In the genomic region with DNA sequence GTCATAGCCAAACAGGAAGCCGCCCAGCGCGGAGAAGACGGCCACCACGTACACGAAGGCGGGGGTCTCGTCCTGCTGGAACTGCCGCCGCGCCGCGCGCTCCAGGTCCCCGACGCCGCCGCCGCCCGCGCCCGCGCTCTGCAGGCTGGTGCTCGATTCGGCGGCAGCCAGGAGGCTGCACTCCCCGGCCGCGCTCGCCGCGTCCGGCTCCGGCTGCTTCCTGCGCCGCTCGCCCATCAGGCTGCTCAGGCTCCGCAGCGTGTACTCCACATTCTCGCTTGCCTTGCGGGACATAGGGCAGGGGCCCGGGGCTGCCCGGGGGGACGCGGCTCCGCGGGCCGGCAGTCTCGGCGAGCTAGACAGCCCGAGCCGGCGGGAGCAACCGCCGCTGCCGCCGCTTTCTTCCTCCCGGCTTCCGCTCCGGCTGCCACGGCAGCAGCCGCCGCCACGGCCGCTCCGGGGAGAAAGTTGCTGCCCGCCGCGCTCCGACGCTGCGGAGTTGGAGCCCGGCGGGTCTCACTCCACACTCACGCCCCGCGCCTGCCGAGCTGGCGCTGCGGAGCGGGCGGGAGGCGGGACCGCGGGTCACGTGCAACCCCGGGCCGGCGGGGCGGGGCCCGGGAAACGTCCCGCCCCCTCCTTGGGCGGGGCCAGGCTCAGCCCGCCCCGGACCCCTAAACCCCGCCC, we compare ENCODE assay signal across 8 cellular contexts. TPM values are rescaled to one million over a fixed set of nuclear protein-coding genes. Genes with fewer than 3 reads are reported as not detected.
A peak's percentile ranks its signal among the peaks of the same experiment; 100 is the strongest.
DNase-seq lines count a peak whose midpoint lies in the region; ATAC-seq lines count a peak whose summit lies in the region.

Gene SLC2A13 (minus strand): TSS at position 567 of the 687 bp plus-strand sequence. CDS start 273 bp downstream, at position 294.

- H3K27me3 ChIP-seq in layer of hippocampus (ENCODE audit: control insufficient read depth, insufficient read depth, low read length), result no peaks in the 10 kb centered on the region

- DNase-seq in 8988T, result peak; percentile 72
- DNase-seq in NCI-H2196 (lab: John Stamatoyannopoulos, UW; ENCODE audit: unreplicated experiment), result peak; percentile 71
- DNase-seq in activated CD4-positive, CD25-positive, alpha-beta regulatory T cell treated with anti-CD3 and anti-CD28 coated beads, Interleukin-2, amount 50 U/mL, for 72 hours, result peak; percentile 80
- peak; percentile 93 for DNase-seq in cerebellum (ENCODE audit: low spot score)
- peak; percentile 35 to 58 (median 54) for DNase-seq in stimulated activated CD4-positive, alpha-beta T cell treated with anti-CD3 and anti-CD28 coated beads, Interleukin-1b, Interleukin-23, amount 100 ng/mL, for 24 hours (ENCODE audit: low read depth in 4 of 4, low spot score in 1 of 4)

- H3K27ac ChIP-seq in layer of hippocampus (ENCODE audit: low read depth, low read length), result peak within 1 kb of the TSS; percentile 60

- ATAC-seq in GM18508 (IDR thresholded peaks at IDR 0.05; ENCODE audit: insufficient read depth, unreplicated experiment) (peak; percentile 32), HG02970 (IDR thresholded peaks at IDR 0.05; ENCODE audit: low FRiP score, unreplicated experiment) (peak; percentile 90)

RNA-seq across cellular contexts. Expression of gene SLC2A13, which starts in this region (rescaled TPM):
- 16.8 TPM for total RNA-seq in cerebellum

Comparison
In these comparisons a context has a peak if more than half of its experiments do, and no peak if none do; other contexts are left out.
1. Peak in every context shown above with its lines: DNase-seq, ATAC-seq and H3K27ac ChIP-seq.